Comparison of ENCODE assay signal across 8 cellular contexts in the genomic region with DNA sequence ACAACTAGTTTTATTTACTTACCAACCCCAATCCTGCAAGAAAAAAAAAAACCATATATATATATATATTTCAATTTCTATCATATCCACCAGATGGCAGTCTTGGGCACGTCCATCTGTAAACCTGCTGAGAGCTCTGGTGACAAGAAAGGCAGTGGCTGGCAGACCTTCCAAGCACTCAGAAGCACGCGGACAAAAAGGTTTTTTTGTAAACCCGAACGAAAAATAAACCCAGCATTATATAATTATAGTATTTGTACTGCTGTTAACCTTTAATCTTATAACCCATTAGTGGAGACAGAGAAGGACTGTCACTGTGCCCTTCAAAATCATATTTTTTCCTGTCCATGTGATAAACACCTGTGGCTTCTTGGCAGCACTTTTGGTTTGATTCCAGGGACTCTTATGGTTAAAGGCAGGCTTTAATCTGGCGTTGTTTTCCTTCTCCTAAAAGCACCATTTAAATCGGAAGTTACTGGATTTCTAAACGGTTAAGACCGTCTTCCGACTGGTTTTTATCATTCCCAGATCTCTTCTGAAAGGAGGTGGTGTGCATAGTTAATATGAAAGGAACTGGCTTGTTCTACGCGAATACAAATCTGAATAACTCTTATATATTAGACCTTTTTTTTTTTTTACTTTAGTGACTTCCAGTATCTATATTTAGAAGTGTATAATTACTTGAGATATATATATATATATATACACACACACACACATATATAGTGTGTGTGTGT. TPM values are rescaled to one million over a fixed set of nuclear protein-coding genes. Genes with fewer than 3 reads are reported as not detected.
A peak's percentile ranks its signal among the peaks of the same experiment; 100 is the strongest.
DNase-seq lines count a peak whose midpoint lies in the region; ATAC-seq and TF ChIP-seq lines count a peak whose summit lies in the region.

No MANE protein-coding gene starts in this region.

- intact Hi-C loops in esophagus squamous epithelium (cut with DNase I) (no loop called here), natural killer cell (cut with micrococcal nuclease) (loop anchor here (5.0 to 10.0 kb wide), 2 partner anchors 100 to 157 kb away; no protein-coding TSS in a partner anchor)

- DNase-seq in DMS114 treated with DMSO at 0.1 percent for 48 hours (lab: John Stamatoyannopoulos, UW; ENCODE audit: unreplicated experiment) (peak; percentile 65), KBM-7 (peak; percentile 76), OCI-M1 (lab: John Stamatoyannopoulos, UW) (peak; percentile 83), esophagus squamous epithelium (lab: John Stamatoyannopoulos, UW) (no peak), natural killer cell (peak; percentile 22)
- DNase-seq in activated T-cell treated with anti-CD3 and anti-CD28 coated beads, Interleukin-2, amount 50 U/mL, for 1 hour, result peak; percentile 36

- TF ChIP-seq POLR2A in esophagus squamous epithelium (IDR thresholded peaks at IDR 0.05), result no peak

- H3K36me3 Mint-ChIP-seq in natural killer cell, result no peaks in the 10 kb centered on the region

- peak overlapping the region in 1 of 2 donors; percentile 49 for H3K9ac ChIP-seq in stomach smooth muscle (ENCODE audit: low read length in 2 of 2)

- peak overlapping the region; percentile 11 to 58 for H3K27ac Mint-ChIP-seq in natural killer cell

- peak overlapping the region; percentile 74 for H3K4me3 Mint-ChIP-seq in natural killer cell

- no peak overlapping the region for H3K27ac ChIP-seq in esophagus squamous epithelium
- H3K27ac ChIP-seq in stomach smooth muscle (ENCODE audit: low read length), result no peak overlapping the region

- H3K9me3 Mint-ChIP-seq in natural killer cell, result no peaks in the 10 kb centered on the region

- ATAC-seq in natural killer cell, result peak; percentile 90 to 97 (median 97)
- no peak for ATAC-seq in HG03159 (IDR thresholded peaks at IDR 0.05; ENCODE audit: unreplicated experiment)

- in situ Hi-C loops in KBM-7 (cut with MboI; ENCODE audit: low pct_unique_long_range_greater_than_20kb, low sequenced_read_pairs), result no loop called here

- 5 to 8% methylated on average over 12 of the region's 12 CpGs for WGBS in esophagus squamous epithelium, 2 donors

- no peaks in the 10 kb centered on the region for H3K9me3 ChIP-seq in esophagus squamous epithelium
- no peaks in the 10 kb centered on the region for H3K9me3 ChIP-seq in stomach smooth muscle (ENCODE audit: control insufficient read depth in 2 of 2, low read length in 2 of 2)

- peaks cover 0 to 26% (median 4%) of the 10 kb centered on the region in 3 donors for H3K4me1 ChIP-seq in esophagus squamous epithelium
- H3K4me1 ChIP-seq in stomach smooth muscle (ENCODE audit: control insufficient read depth, insufficient read depth, low read length), result no peaks in the 10 kb centered on the region

- peak; percentile 37 to 58 (median 46) for TF ChIP-seq CTCF in esophagus squamous epithelium (IDR thresholded peaks at IDR 0.05)
- TF ChIP-seq CTCF in natural killer cell (IDR thresholded peaks at IDR 0.05), result peak; percentile 70

- peak overlapping the region in 3 of 4 donors; percentile 29 to 54 (median 32) for H3K4me3 ChIP-seq in esophagus squamous epithelium
- peak overlapping the region; percentile 70 to 72 for H3K4me3 ChIP-seq in stomach smooth muscle (ENCODE audit: low read length in 2 of 2)

- peaks cover 16 to 20% of the 10 kb centered on the region in 2 donors for H3K4me1 Mint-ChIP-seq in natural killer cell

- no peaks in the 10 kb centered on the region for H3K27me3 Mint-ChIP-seq in natural killer cell (ENCODE audit: low read depth in 2 of 2)

- H3K27me3 ChIP-seq in esophagus squamous epithelium (no peaks in the 10 kb centered on the region), stomach smooth muscle (ENCODE audit: control insufficient read depth in 1 of 2, insufficient read depth in 2 of 2, low read length in 2 of 2) (no peaks in the 10 kb centered on the region)

- H3K36me3 ChIP-seq in esophagus squamous epithelium (no peaks in the 10 kb centered on the region), stomach smooth muscle (ENCODE audit: control insufficient read depth in 2 of 2, insufficient read depth in 2 of 2, low read length in 2 of 2) (no peaks in the 10 kb centered on the region)

RNA-seq across cellular contexts. Expression of gene SLC3A1, which starts 31.0 kb away (rescaled TPM):
- total RNA-seq in esophagus squamous epithelium (under 1 TPM in 1 of 4 donors, not detected in 3; 0.38 TPM), natural killer cell (under 1 TPM; 0.63 to 0.93 (median 0.82) TPM)
